18 cellular contexts compared by ENCODE assay signal in the genomic region with DNA sequence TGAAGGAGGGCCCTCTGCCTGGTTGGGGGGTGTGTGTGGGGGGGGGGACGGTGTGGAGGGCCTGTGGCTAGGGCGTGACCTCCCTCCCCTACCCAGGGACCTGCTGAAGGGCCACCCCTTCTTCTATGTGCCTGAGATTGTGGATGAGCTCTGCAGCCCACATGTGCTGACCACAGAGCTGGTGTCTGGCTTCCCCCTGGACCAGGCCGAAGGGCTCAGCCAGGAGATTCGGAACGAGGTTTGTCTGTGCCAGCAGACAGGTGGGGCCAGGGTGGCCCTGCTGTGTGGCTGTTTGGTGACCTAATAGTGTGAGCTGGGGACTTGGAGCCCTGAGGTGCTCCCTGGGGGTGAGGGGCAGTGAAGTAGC. TPM values are rescaled to one million over a fixed set of nuclear protein-coding genes. Genes with fewer than 3 reads are reported as not detected.
DNase-seq lines count a peak whose midpoint lies in the region; FAIRE-seq and TF ChIP-seq lines count a peak whose summit lies in the region.
"Had no signal": no experiment of that assay in that cellular context is flagged by ENCODE, and none has a peak within 500 bp of the region (broad histone marks: within the 10 kb centered on the region; RNA-seq: fewer than 3 reads in every experiment).

No MANE protein-coding gene starts in this region.

- TF ChIP-seq POLR2A in esophagus muscularis mucosa (IDR thresholded peaks at IDR 0.05; ENCODE audit: low read depth), result no peak

- H3K9me3 ChIP-seq in BLaER1, result no peaks in the 10 kb centered on the region
- H3K9me3 ChIP-seq in esophagus muscularis mucosa, result no peaks in the 10 kb centered on the region
- H3K9me3 ChIP-seq in osteoblast (ENCODE audit: low read depth, low read length), result no peaks in the 10 kb centered on the region
- H3K9me3 ChIP-seq: colonic mucosa, prostate gland, thoracic aorta had no signal

- TF ChIP-seq CTCF in D721Med (IDR thresholded peaks at IDR 0.05; ENCODE audit: insufficient read depth, missing control alignments) (no peak), esophagus muscularis mucosa (IDR thresholded peaks at IDR 0.05) (no peak), osteoblast (IDR thresholded peaks at IDR 0.05; ENCODE audit: extremely low read depth, low read depth, low read length) (no peak)

- H2AFZ ChIP-seq in osteoblast (ENCODE audit: low read length), result no peak overlapping the region

- WGBS in esophagus muscularis mucosa, result 69% methylated on average over 3 of the region's 5 CpGs

- no peak overlapping the region for H3K9ac ChIP-seq in BLaER1

- intact Hi-C loops in esophagus muscularis mucosa (cut with DNase I), result no loop called here

- H3K4me2 ChIP-seq in BLaER1 (no peak overlapping the region), osteoblast (ENCODE audit: insufficient read depth, low read length) (no peak overlapping the region)

- no peaks in the 10 kb centered on the region for H3K79me2 ChIP-seq in osteoblast (ENCODE audit: insufficient read depth, low read length)

- H3K27me3 ChIP-seq in BLaER1 (no peaks in the 10 kb centered on the region), esophagus muscularis mucosa (no peaks in the 10 kb centered on the region), osteoblast (ENCODE audit: insufficient read depth, low read length) (no peaks in the 10 kb centered on the region)
- H3K27me3 ChIP-seq: colonic mucosa had no signal

- peak overlapping the region; percentile 13; the same call in 1 of the 2 replicates for H3K27ac ChIP-seq in BLaER1
- H3K27ac ChIP-seq in esophagus muscularis mucosa (replicated peaks in 1 of 4), result peak overlapping the region in 3 of 4 donors; percentile 20 to 81 (median 52)
- H3K27ac ChIP-seq in osteoblast (ENCODE audit: low read depth, low read length), result no peak overlapping the region
- H3K27ac ChIP-seq: colonic mucosa, prostate gland, thoracic aorta had no signal

- H3K4me1 ChIP-seq in BLaER1 (peaks cover 11% of the 10 kb centered on the region), esophagus muscularis mucosa (peaks cover 30 to 66% (median 48%) of the 10 kb centered on the region in 4 donors), osteoblast (ENCODE audit: insufficient read depth, low read length) (no peaks in the 10 kb centered on the region)

- no peak for TF ChIP-seq EP300 in esophagus muscularis mucosa (IDR thresholded peaks at IDR 0.05)

- H4K20me1 ChIP-seq in BLaER1 (peaks cover 18% of the 10 kb centered on the region; the same call in 1 of the 2 replicates), osteoblast (ENCODE audit: insufficient read depth, low read length) (no peaks in the 10 kb centered on the region)

- peaks cover 96% of the 10 kb centered on the region for H3K36me3 ChIP-seq in BLaER1
- H3K36me3 ChIP-seq in esophagus muscularis mucosa, result peaks cover 25 to 91% (median 78%) of the 10 kb centered on the region in 4 donors
- H3K36me3 ChIP-seq in osteoblast (ENCODE audit: insufficient read depth, low read length), result no peaks in the 10 kb centered on the region

- DNase-seq in D721Med (ENCODE audit: insufficient read length, low spot score) (peak; percentile 17), esophagus muscularis mucosa (ENCODE audit: extremely low spot score) (peak; percentile 90), osteoblast (ENCODE audit: insufficient read length, low spot score, missing footprints) (peak; percentile 68), glomerular visceral epithelial cell (ENCODE audit: extremely low spot score) (no peak), SIG-M5 treated with dmso at 0.1 percent for 504 hours (lab: John Stamatoyannopoulos, UW; ENCODE audit: unreplicated experiment) (no peak)
- no peak for DNase-seq in activated naive CD4-positive, alpha-beta T cell (lab: John Stamatoyannopoulos, UW)
- DNase-seq: activated CD4-positive, alpha-beta T cell treated with anti-CD3 and anti-CD28 coated beads, Interleukin-2, amount 50 U/mL, for 1 hour; activated naive CD4-positive, alpha-beta T cell treated with anti-CD3 and anti-CD28 coated beads, Interleukin-2, amount 10 ng/mL, durations not matched to agents 7 days and 5 days; CD8-positive, alpha-beta memory T cell; colonic mucosa; mesenchymal stem cell; natural killer cell; NCI-H1105 treated with DMSO at 0.1 percent for 48 hours; NCI-H526; stimulated activated CD8-positive, alpha-beta memory T cell treated with anti-CD3 and anti-CD28 coated beads, Interleukin-4, amount 100 ng/mL, for 48 hours had no signal

- H3K4me3 ChIP-seq in BLaER1, result no peak overlapping the region
- H3K4me3 ChIP-seq in esophagus muscularis mucosa, result no peak overlapping the region
- H3K4me3 ChIP-seq in osteoblast (ENCODE audit: insufficient read depth, low read length), result no peak overlapping the region
- H3K4me3 ChIP-seq: colonic mucosa, prostate gland, thoracic aorta had no signal

- no peak for FAIRE-seq in D721Med (lab: Jason Lieb, UNC)

RNA-seq across cellular contexts. Expression of gene COQ8A, which starts 43.9 kb away (rescaled TPM):
- total RNA-seq in esophagus muscularis mucosa (100 to 1,000 TPM in 1 of 4 donors, 10 to 100 TPM in 3; 73.1 to 118 (median 80.9) TPM), osteoblast (14.1 and 16.2 TPM in 2 replicates)

Comparison
In these comparisons a context has a peak if more than half of its experiments do, and no peak if none do; other contexts are left out.
1. DNase-seq: peak in D721Med (single experiment), esophagus muscularis mucosa (single experiment) and osteoblast (single experiment); none in glomerular visceral epithelial cell (single experiment), SIG-M5 treated with dmso at 0.1 percent for 504 hours (single experiment) and activated naive CD4-positive, alpha-beta T cell (0 of 4).